In the genomic region with DNA sequence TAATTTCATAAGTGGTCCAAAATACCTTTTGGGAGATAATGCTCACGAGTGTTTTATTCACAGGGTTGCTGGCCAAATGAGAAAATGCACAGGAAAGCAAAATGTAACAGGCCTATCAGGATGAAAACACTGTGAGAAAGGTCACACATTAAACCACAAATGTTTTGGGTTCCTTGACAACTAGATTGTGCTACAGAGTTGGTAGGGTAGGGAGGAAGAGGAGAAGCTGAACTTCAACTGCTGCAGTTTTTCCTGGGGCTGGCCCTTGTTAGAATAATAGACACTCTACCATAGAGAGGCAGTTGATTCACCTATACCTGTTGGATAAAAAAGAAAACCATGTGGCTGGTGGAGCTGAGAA, we compare ENCODE assay signal across 14 cellular contexts. TPM values are rescaled to one million over a fixed set of nuclear protein-coding genes. Genes with fewer than 3 reads are reported as not detected.
DNase-seq lines count a peak whose midpoint lies in the region; ATAC-seq, FAIRE-seq and TF ChIP-seq lines count a peak whose summit lies in the region.
"Had no signal": no experiment of that assay in that cellular context is flagged by ENCODE, and none has a peak within 500 bp of the region (broad histone marks: within the 10 kb centered on the region; RNA-seq: fewer than 3 reads in every experiment).

No MANE protein-coding gene starts in this region.

- H3K36me3 ChIP-seq in ovary (no peaks in the 10 kb centered on the region), brain microvascular endothelial cell (replicated peaks) (no peaks in the 10 kb centered on the region)

- H3K36me3 Mint-ChIP-seq in activated naive CD8-positive, alpha-beta T cell treated with anti-CD3 and anti-CD28 coated beads, Interleukin-2, amount 10 ng/mL, durations not matched to agents 7 days and 5 days, result no peaks in the 10 kb centered on the region
- no peaks in the 10 kb centered on the region for H3K36me3 Mint-ChIP-seq in endothelial cell (ENCODE audit: low read depth, unreplicated experiment)

- peak; percentile 81 for ATAC-seq in activated naive CD8-positive, alpha-beta T cell treated with anti-CD3 and anti-CD28 coated beads, Interleukin-2, amount 10 ng/mL, durations not matched to agents 7 days and 5 days (ENCODE audit: low read depth)

- no peak for TF ChIP-seq CTCF in HL-60 (IDR thresholded peaks at IDR 0.05; ENCODE audit: insufficient read depth, low read length)
- TF ChIP-seq CTCF in ovary (IDR thresholded peaks at IDR 0.05), result no peak
- no peak for TF ChIP-seq CTCF in brain microvascular endothelial cell (IDR thresholded peaks at IDR 0.05; ENCODE audit: low read depth, low read length, missing control alignments)
- no peak for TF ChIP-seq CTCF in endothelial cell (IDR thresholded peaks at IDR 0.05; ENCODE audit: unreplicated experiment)

- H3K4me1 ChIP-seq in ovary (ENCODE audit: insufficient read depth), result peaks cover 7% of the 10 kb centered on the region

- no peak for TF ChIP-seq EP300 in ovary (IDR thresholded peaks at IDR 0.05)

- no peaks in the 10 kb centered on the region for H3K27me3 ChIP-seq in HL-60 (ENCODE audit: insufficient read depth, poor library complexity, severe bottlenecking)
- no peaks in the 10 kb centered on the region for H3K27me3 ChIP-seq in ovary
- H3K27me3 ChIP-seq in brain microvascular endothelial cell (replicated peaks), result no peaks in the 10 kb centered on the region

- FAIRE-seq in GM19239 (lab: Jason Lieb, UNC), result peak; percentile 14
- FAIRE-seq: astrocyte, endometrium had no signal

- peak overlapping the region; percentile 84 for H3K27ac Mint-ChIP-seq in activated naive CD8-positive, alpha-beta T cell treated with anti-CD3 and anti-CD28 coated beads, Interleukin-2, amount 10 ng/mL, durations not matched to agents 7 days and 5 days
- H3K27ac Mint-ChIP-seq in endothelial cell (ENCODE audit: unreplicated experiment), result no peak overlapping the region

- no peak overlapping the region for H3K4me3 ChIP-seq in HL-60 (replicated peaks; ENCODE audit: insufficient read depth, low read length)
- H3K4me3 ChIP-seq in ovary, result no peak overlapping the region
- H3K4me3 ChIP-seq in brain microvascular endothelial cell (ENCODE audit: low read depth, low read length), result no peak overlapping the region
- H3K4me3 ChIP-seq: skin epidermis had no signal

- intact Hi-C loops in ovary (cut with DNase I), result no loop called here

- no peak for DNase-seq in GM19239 (ENCODE audit: insufficient read length, low spot score)
- no peak for DNase-seq in HL-60 (ENCODE audit: low read depth in 1 of 2, low spot score in 1 of 2)
- DNase-seq in activated naive CD8-positive, alpha-beta T cell treated with anti-CD3 and anti-CD28 coated beads, Interleukin-2, amount 10 ng/mL, durations not matched to agents 7 days and 5 days, result no peak
- DNase-seq in ovary, result no peak
- no peak for DNase-seq in SIG-M5 (lab: John Stamatoyannopoulos, UW)
- DNase-seq in brain microvascular endothelial cell, result no peak
- no peak for DNase-seq in iPS-NIHi11 (ENCODE audit: low spot score)
- DNase-seq in endothelial cell (ENCODE audit: low spot score), result no peak
- DNase-seq: activated CD4-positive, alpha-beta T cell treated with anti-CD3 and anti-CD28 coated beads for 48 hours; KG1; SHP77 treated with DMSO at 0.1 percent for 48 hours had no signal

- H3K27me3 Mint-ChIP-seq in activated naive CD8-positive, alpha-beta T cell treated with anti-CD3 and anti-CD28 coated beads, Interleukin-2, amount 10 ng/mL, durations not matched to agents 7 days and 5 days, result no peaks in the 10 kb centered on the region
- peaks cover 1% of the 10 kb centered on the region for H3K27me3 Mint-ChIP-seq in endothelial cell (ENCODE audit: unreplicated experiment)

- peaks cover 42% of the 10 kb centered on the region for H3K4me1 Mint-ChIP-seq in activated naive CD8-positive, alpha-beta T cell treated with anti-CD3 and anti-CD28 coated beads, Interleukin-2, amount 10 ng/mL, durations not matched to agents 7 days and 5 days
- peaks cover 3% of the 10 kb centered on the region for H3K4me1 Mint-ChIP-seq in endothelial cell (ENCODE audit: unreplicated experiment)

- no peaks in the 10 kb centered on the region for H3K9me3 Mint-ChIP-seq in activated naive CD8-positive, alpha-beta T cell treated with anti-CD3 and anti-CD28 coated beads, Interleukin-2, amount 10 ng/mL, durations not matched to agents 7 days and 5 days
- H3K9me3 Mint-ChIP-seq in endothelial cell (ENCODE audit: unreplicated experiment), result no peaks in the 10 kb centered on the region

- H3K27ac ChIP-seq in HL-60 (replicated peaks), result peak overlapping the region; percentile 47
- H3K27ac ChIP-seq in ovary, result peak overlapping the region; percentile 11 to 52
- H3K27ac ChIP-seq in brain microvascular endothelial cell, result no peak overlapping the region

- POLR2A ChIA-PET in activated naive CD8-positive, alpha-beta T cell treated with anti-CD3 and anti-CD28 coated beads, Interleukin-2, amount 10 ng/mL, durations not matched to agents 7 days and 5 days (lab: Charles Lee), result interaction anchor here (0.8 to 1.6 kb wide), 6 partner anchors 28 to 65 kb away, joined by 3 to 8 read pairs (median 4); a partner anchor contains a TSS

- H3K9me3 ChIP-seq in ovary, result no peaks in the 10 kb centered on the region

- 6 to 16% (median 12%) methylated on average over 1 of the region's 1 CpG for WGBS in ovary, 3 donors

- in situ Hi-C loops in brain microvascular endothelial cell (cut with HindIII; ENCODE audit: low pct_ligation_motif_present, low sequenced_read_pairs), result no loop called here

- TF ChIP-seq POLR2A in ovary (IDR thresholded peaks at IDR 0.05), result no peak

- peak overlapping the region; percentile 55 for H3K4me3 Mint-ChIP-seq in activated naive CD8-positive, alpha-beta T cell treated with anti-CD3 and anti-CD28 coated beads, Interleukin-2, amount 10 ng/mL, durations not matched to agents 7 days and 5 days
- H3K4me3 Mint-ChIP-seq in endothelial cell (ENCODE audit: unreplicated experiment), result no peak overlapping the region

RNA-seq across cellular contexts. Expression of a gene that starts 28.1 kb away (rescaled TPM):
- total RNA-seq in activated naive CD8-positive, alpha-beta T cell treated with anti-CD3 and anti-CD28 coated beads, Interleukin-2, amount 10 ng/mL, durations not matched to agents 7 days and 5 days, result 10 to 100 TPM; 25.7 to 26.4 TPM
- total RNA-seq in ovary (10 to 100 TPM; 13.2 to 33.6 (median 24.0) TPM), endothelial cell (ENCODE audit: unreplicated experiment) (7.5 TPM)
- 10 to 100 TPM; 15.2 to 24.1 TPM for polyA plus RNA-seq in ovary

RNA-seq across cellular contexts. Expression of a gene that starts 49.3 kb away (rescaled TPM):
- 100 to 1,000 TPM; 180 to 182 TPM for total RNA-seq in activated naive CD8-positive, alpha-beta T cell treated with anti-CD3 and anti-CD28 coated beads, Interleukin-2, amount 10 ng/mL, durations not matched to agents 7 days and 5 days
- total RNA-seq in ovary (10 to 100 TPM; 25.5 to 41.8 (median 37.1) TPM), endothelial cell (ENCODE audit: unreplicated experiment) (50.0 TPM)
- 10 to 100 TPM; 34.3 to 43.8 TPM for polyA plus RNA-seq in ovary
